Comparison of ENCODE assay signal across 2 cellular contexts in genomic region chr5:39494534-39494933, GRCh38.
TF ChIP-seq lines count a peak whose summit lies in the region.

No MANE protein-coding gene starts in this region.

TF ChIP-seq in IMR-90, 13 proteins besides CTCF, POLR2A, EP300 and RAD21:
- TF ChIP-seq MAZ (IDR thresholded peaks at IDR 0.05; ENCODE audit: borderline replicate concordance, low read depth, low read length) (no peak), RFX5 (IDR thresholded peaks at IDR 0.05; ENCODE audit: low read depth, low read length) (no peak), ELK1 (IDR thresholded peaks at IDR 0.05; ENCODE audit: borderline replicate concordance, low read depth, low read length) (no peak), CHD1 (IDR thresholded peaks at IDR 0.05; ENCODE audit: low read depth, low read length) (no peak), MAFK (IDR thresholded peaks at IDR 0.05; ENCODE audit: low read depth, low read length) (no peak), FOS (IDR thresholded peaks at IDR 0.05; ENCODE audit: low read depth, low read length) (no peak), RCOR1 (IDR thresholded peaks at IDR 0.05; ENCODE audit: insufficient replicate concordance, low read length) (no peak), MXI1 (IDR thresholded peaks at IDR 0.05; ENCODE audit: borderline replicate concordance, low read depth, low read length) (no peak), BHLHE40 (IDR thresholded peaks at IDR 0.05; ENCODE audit: low read depth, low read length) (no peak), USF2 (IDR thresholded peaks at IDR 0.05; ENCODE audit: low read depth, low read length) (no peak), NFE2L2 (IDR thresholded peaks at IDR 0.05; ENCODE audit: low read depth, low read length) (no peak), SMC3 (IDR thresholded peaks at IDR 0.05; ENCODE audit: low read depth, low read length) (no peak)

TF ChIP-seq in H1, 55 proteins besides CTCF, POLR2A, EP300 and RAD21:
- no peak for TF ChIP-seq ASH2L (IDR thresholded peaks at IDR 0.05; ENCODE audit: low read length)
- no peak for TF ChIP-seq ATF3 (IDR thresholded peaks at IDR 0.05; ENCODE audit: insufficient read depth, low read depth, low read length)
- TF ChIP-seq RBBP5 (IDR thresholded peaks at IDR 0.05; ENCODE audit: borderline replicate concordance, low read depth, low read length) = no peak
- no peak for TF ChIP-seq SP1 (IDR thresholded peaks at IDR 0.05; ENCODE audit: low read depth, low read length)
- no peak for TF ChIP-seq SP2 (IDR thresholded peaks at IDR 0.05; ENCODE audit: low read length)
- no peak for TF ChIP-seq CHD1 (IDR thresholded peaks at IDR 0.05; ENCODE audit: low read depth, low read length)
- TF ChIP-seq KDM4A (IDR thresholded peaks at IDR 0.05; ENCODE audit: low read depth, low read length, severe bottlenecking) = no peak
- no peak for TF ChIP-seq SIRT6 (IDR thresholded peaks at IDR 0.05; ENCODE audit: low read length)
- TF ChIP-seq E2F6 (IDR thresholded peaks at IDR 0.05) = no peak
- no peak for TF ChIP-seq MAX (IDR thresholded peaks at IDR 0.05)
- TF ChIP-seq HDAC6 (IDR thresholded peaks at IDR 0.05; ENCODE audit: low read depth, low read length) = no peak
- TF ChIP-seq SIX5 (IDR thresholded peaks at IDR 0.05; ENCODE audit: low read depth, low read length) = no peak
